ENCODE assay signal across 1 cellular context in genomic region chr22:37228106-37229011, GRCh38.
TF ChIP-seq lines count a peak whose summit lies in the region.

No MANE protein-coding gene starts in this region.

TF ChIP-seq in WTC11, 78 proteins besides CTCF, POLR2A, EP300 and RAD21:
- TF ChIP-seq ARID4B (CRISPR knock-in tag; IDR thresholded peaks at IDR 0.05; ENCODE audit: borderline replicate concordance) (no peak), ZNF121 (CRISPR knock-in tag; IDR thresholded peaks at IDR 0.05) (no peak), ZNF317 (CRISPR knock-in tag; IDR thresholded peaks at IDR 0.05; ENCODE audit: borderline replicate concordance, low read depth) (no peak), TP53 (CRISPR knock-in tag; IDR thresholded peaks at IDR 0.05) (no peak), ZNF219 (CRISPR knock-in tag; IDR thresholded peaks at IDR 0.05; ENCODE audit: borderline replicate concordance) (no peak), ZNF263 (CRISPR knock-in tag; IDR thresholded peaks at IDR 0.05; ENCODE audit: low read depth) (no peak), TEAD4 (CRISPR knock-in tag; IDR thresholded peaks at IDR 0.05) (no peak), SOX15 (CRISPR knock-in tag; IDR thresholded peaks at IDR 0.05) (no peak), ZNF416 (CRISPR knock-in tag; IDR thresholded peaks at IDR 0.05) (no peak), ELF4 (CRISPR knock-in tag; IDR thresholded peaks at IDR 0.05; ENCODE audit: low read depth) (no peak), PRRX2 (CRISPR knock-in tag; IDR thresholded peaks at IDR 0.05) (no peak), SMAD4 (CRISPR knock-in tag; IDR thresholded peaks at IDR 0.05) (no peak), TEAD1 (CRISPR knock-in tag; IDR thresholded peaks at IDR 0.05) (no peak), FOXJ3 (CRISPR knock-in tag; IDR thresholded peaks at IDR 0.05; ENCODE audit: borderline replicate concordance) (no peak), EMX1 (CRISPR knock-in tag; IDR thresholded peaks at IDR 0.05) (no peak)
- TF ChIP-seq, protein P1, sequence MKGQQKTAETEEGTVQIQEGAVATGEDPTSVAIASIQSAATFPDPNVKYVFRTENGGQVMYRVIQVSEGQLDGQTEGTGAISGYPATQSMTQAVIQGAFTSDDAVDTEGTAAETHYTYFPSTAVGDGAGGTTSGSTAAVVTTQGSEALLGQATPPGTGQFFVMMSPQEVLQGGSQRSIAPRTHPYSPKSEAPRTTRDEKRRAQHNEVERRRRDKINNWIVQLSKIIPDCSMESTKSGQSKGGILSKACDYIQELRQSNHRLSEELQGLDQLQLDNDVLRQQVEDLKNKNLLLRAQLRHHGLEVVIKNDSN (CRISPR knock-in tag; IDR thresholded peaks at IDR 0.05) = no peak
